ENCODE assay signal across 26 cellular contexts in the genomic region with DNA sequence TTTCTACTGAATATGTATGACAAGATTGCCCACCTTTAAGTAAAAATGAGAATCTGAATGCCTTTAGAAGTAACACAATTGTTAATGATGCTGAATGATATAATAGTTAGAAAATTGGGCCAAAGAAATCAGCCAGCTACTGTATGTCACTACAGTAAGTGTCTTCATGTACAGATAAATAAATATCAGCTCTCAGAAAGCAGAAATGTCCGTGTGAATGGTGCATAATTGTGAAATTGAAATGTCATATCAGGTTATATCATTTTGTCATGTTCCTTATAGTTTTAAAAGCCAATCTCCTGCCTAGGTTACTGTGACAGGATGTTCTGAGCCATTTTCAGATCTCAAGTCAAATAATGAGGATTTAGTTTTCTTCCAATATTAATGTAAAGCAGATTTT.
"Had no signal": no experiment of that assay in that cellular context is flagged by ENCODE, and none has a peak within 500 bp of the region (broad histone marks: within the 10 kb centered on the region; RNA-seq: fewer than 3 reads in every experiment).

No MANE protein-coding gene starts in this region.

- DNase-seq: stimulated activated CD4-positive, alpha-beta T cell treated with anti-CD3 and anti-CD28 coated beads, Interleukin-2, amount 100 ng/mL, for 48 hours; stimulated activated CD4-positive, alpha-beta T cell treated with anti-CD3 and anti-CD28 coated beads, Interleukin-4, amount 100 ng/mL, for 1 hour; stimulated activated CD4-positive, alpha-beta T cell treated with anti-CD3 and anti-CD28 coated beads, Interleukin-4, amount 100 ng/mL, for 24 hours; stimulated activated CD4-positive, alpha-beta T cell treated with anti-CD3 and anti-CD28 coated beads, Interleukin-4, amount 100 ng/mL, for 4 hours; stimulated activated CD8-positive, alpha-beta memory T cell treated with anti-CD3 and anti-CD28 coated beads, Interleukin-4, amount 100 ng/mL, for 48 hours; stimulated activated naive B cell treated with anti-CD40 and anti-IgM and Interleukin-4, amounts not matched to agents 10 μg/mL and 1 μg/mL and 100 μg/mL, for 72 hours; stimulated activated naive CD4-positive, alpha-beta T cell; stimulated activated naive CD4-positive, alpha-beta T cell treated with Interleukin-2 at 50 U/mL for 16 hours; stimulated activated naive CD8-positive, alpha-beta T cell treated with anti-CD3 and anti-CD28 coated beads, Interleukin-15, amount 100 ng/mL, for 72 hours; stimulated activated naive CD8-positive, alpha-beta T cell treated with anti-CD3 and anti-CD28 coated beads, Interleukin-15, Interleukin-2, amounts not matched to agents 100 U/mL and 50 U/mL, for 24 hours; stomach; substantia nigra; testis; thyroid gland; tibial artery; transverse colon; trophoblast cell; upper lobe of left lung; upper lobe of right lung; uterus had no signal

- H3K4me3 ChIP-seq: stomach, suprapubic skin, testis, thoracic aorta, thyroid gland, tibial artery, tibial nerve, transverse colon, upper lobe of left lung, upper lobe of right lung, uterus, vagina had no signal

- H3K27ac ChIP-seq: stomach, suprapubic skin, testis, thoracic aorta, thyroid gland, tibial artery, tibial nerve, transverse colon, upper lobe of left lung, upper lobe of right lung, uterus, vagina had no signal

- ATAC-seq: stimulated activated effector memory CD8-positive, alpha-beta T cell treated with anti-CD3 and anti-CD28 coated beads, Interleukin-12 subunit alpha, Interleukin-12 subunit beta, amount 100 ng/mL, for 72 hours; stimulated activated memory B cell treated with anti-CD40 and anti-IgM and Interleukin-4, amounts not matched to agents 10 μg/mL and 1 μg/mL and 100 μg/mL, for 72 hours; stimulated activated naive B cell treated with anti-CD40 and anti-IgM and Interleukin-4, amounts not matched to agents 10 μg/mL and 1 μg/mL and 100 μg/mL, for 72 hours; stimulated activated naive CD8-positive, alpha-beta T cell treated with anti-CD3 and anti-CD28 coated beads, Interleukin-15, amount 100 ng/mL, for 72 hours; stimulated activated naive CD8-positive, alpha-beta T cell treated with anti-CD3 and anti-CD28 coated beads, Interleukin-15, Interleukin-2, amounts not matched to agents 100 U/mL and 50 U/mL, for 24 hours; upper lobe of right lung had no signal

- H3K9me3 ChIP-seq: stomach, suprapubic skin, testis, thoracic aorta, thyroid gland, tibial artery, tibial nerve, transverse colon, upper lobe of left lung, upper lobe of right lung, uterus, vagina had no signal

- H3K36me3 ChIP-seq: stomach, suprapubic skin, thoracic aorta, thyroid gland, tibial artery, tibial nerve, transverse colon, upper lobe of left lung, upper lobe of right lung, uterus, vagina had no signal

- H3K27me3 ChIP-seq: stomach, suprapubic skin, testis, thyroid gland, tibial artery, tibial nerve, transverse colon, upper lobe of left lung, upper lobe of right lung, uterus, vagina had no signal
